In genomic region chr20:54015496-54015895, GRCh38 we compare ENCODE assay signal across 16 cellular contexts. TPM values are rescaled to one million over a fixed set of nuclear protein-coding genes. Genes with fewer than 3 reads are reported as not detected.
DNase-seq lines count a peak whose midpoint lies in the region; TF ChIP-seq lines count a peak whose summit lies in the region.
"Had no signal": no experiment of that assay in that cellular context is flagged by ENCODE, and none has a peak within 500 bp of the region (broad histone marks: within the 10 kb centered on the region; RNA-seq: fewer than 3 reads in every experiment).

No MANE protein-coding gene starts in this region.

- H3K4me1 Mint-ChIP-seq in mesothelial cell of epicardium, result peaks cover 7% of the 10 kb centered on the region
- H3K4me1 Mint-ChIP-seq: H9 had no signal

- H3K36me3 ChIP-seq in prostate gland, result no peaks in the 10 kb centered on the region
- H3K36me3 ChIP-seq: BLaER1 had no signal

- peaks cover 13% of the 10 kb centered on the region for H3K27me3 Mint-ChIP-seq in mesothelial cell of epicardium (ENCODE audit: low read depth)
- H3K27me3 Mint-ChIP-seq: IgD-negative memory B cell had no signal

- DNase-seq in NCI-H2171 treated with DMSO at 0.1 percent for 48 hours (lab: John Stamatoyannopoulos, UW) (peak; percentile 27), NCI-H2171 (lab: John Stamatoyannopoulos, UW) (no peak), NCI-H2227 treated with DMSO at 0.1 percent for 48 hours (lab: John Stamatoyannopoulos, UW) (peak; percentile 20), foreskin melanocyte (peak; percentile 70), epidermal melanocyte (ENCODE audit: insufficient read length, low spot score) (no peak), mesothelial cell of epicardium (ENCODE audit: low spot score in 2 of 2, unreplicated experiment in 2 of 2) (no peak), prostate gland (ENCODE audit: low spot score) (no peak), G401 (ENCODE audit: low spot score) (no peak)
- DNase-seq: AML-193; CD4-positive, CD25-positive, alpha-beta regulatory T cell; DMS79; GOT3; H9 had no signal

- 69% methylated on average over 1 of the region's 1 CpG for WGBS in prostate gland

- H3K27ac ChIP-seq in prostate gland, result no peak overlapping the region
- H3K27ac ChIP-seq: 22Rv1, BLaER1 had no signal

- TF ChIP-seq POLR2A in prostate gland (IDR thresholded peaks at IDR 0.05), result no peak

- in situ Hi-C loops in G401 (cut with HindIII; ENCODE audit: low sequenced_read_pairs), result no loop called here

- H3K27ac Mint-ChIP-seq in mesothelial cell of epicardium, result no peak overlapping the region
- H3K27ac Mint-ChIP-seq: CD4-positive, CD25-positive, alpha-beta regulatory T cell; H9; IgD-negative memory B cell had no signal

- intact Hi-C loops in prostate gland (cut with DNase I), result no loop called here

- no peaks in the 10 kb centered on the region for H3K27me3 ChIP-seq in prostate gland (replicated peaks; ENCODE audit: insufficient read depth)
- H3K27me3 ChIP-seq: BLaER1 had no signal

- no peak overlapping the region for H3K4me3 ChIP-seq in prostate gland
- H3K4me3 ChIP-seq: BLaER1 had no signal

- TF ChIP-seq CTCF in mesothelial cell of epicardium (IDR thresholded peaks at IDR 0.05; ENCODE audit: unreplicated experiment), result no peak
- TF ChIP-seq CTCF in prostate gland (IDR thresholded peaks at IDR 0.05), result no peak

- H3K4me3 Mint-ChIP-seq in mesothelial cell of epicardium, result no peak overlapping the region
- H3K4me3 Mint-ChIP-seq: CD4-positive, CD25-positive, alpha-beta regulatory T cell; H9; IgD-negative memory B cell had no signal

- H3K9me3 Mint-ChIP-seq in mesothelial cell of epicardium, result no peaks in the 10 kb centered on the region
- H3K9me3 Mint-ChIP-seq: H9, IgD-negative memory B cell had no signal

- H3K4me1 ChIP-seq in prostate gland (replicated peaks), result no peaks in the 10 kb centered on the region

- no peaks in the 10 kb centered on the region for H3K9me3 ChIP-seq in prostate gland
- H3K9me3 ChIP-seq: BLaER1 had no signal

- H3K36me3 Mint-ChIP-seq in mesothelial cell of epicardium, result no peaks in the 10 kb centered on the region
- H3K36me3 Mint-ChIP-seq: CD4-positive, CD25-positive, alpha-beta regulatory T cell; IgD-negative memory B cell had no signal

RNA-seq across cellular contexts. Expression of gene BCAS1, which starts 54.9 kb away (rescaled TPM):
- 0.18 to 0.20 TPM (median 0.20 TPM) in 3 replicates for total RNA-seq in mesothelial cell of epicardium
- 10 to 100 TPM; 32.0 to 58.6 TPM for total RNA-seq in prostate gland
- under 0.01 TPM in 1 of 2 replicates, not detected in the other for total RNA-seq in G401 (2014; rRNA removed; shearing (Covaris generic))

Comparison
In these comparisons a context has a peak if more than half of its experiments do, and no peak if none do; other contexts are left out.
1. DNase-seq: peak in NCI-H2171 treated with DMSO at 0.1 percent for 48 hours (single experiment), NCI-H2227 treated with DMSO at 0.1 percent for 48 hours (single experiment) and foreskin melanocyte (single experiment); none in NCI-H2171 (single experiment), epidermal melanocyte (single experiment), mesothelial cell of epicardium (0 of 2), prostate gland (single experiment) and G401 (single experiment).
2. RNA of gene BCAS1, which starts 54.9 kb away (total RNA-seq): 32.0 to 58.6 TPM in prostate gland; 0.18 to 0.20 TPM in mesothelial cell of epicardium and under 0.01 TPM in G401; every median in the first group is over 10 times any median in the second.